In genomic region chr11:125553357-125553756, GRCh38 we compare ENCODE assay signal across 34 cellular contexts. TPM values are rescaled to one million over a fixed set of nuclear protein-coding genes. Genes with fewer than 3 reads are reported as not detected.
"Had no signal": no experiment of that assay in that cellular context is flagged by ENCODE, and none has a peak within 500 bp of the region (broad histone marks: within the 10 kb centered on the region; RNA-seq: fewer than 3 reads in every experiment).

No MANE protein-coding gene starts in this region.

- H3K4me2 ChIP-seq: PC-9 had no signal

- H3K4me3 ChIP-seq: PC-9 had no signal

- H2AFZ ChIP-seq: PC-9 had no signal

- H3K27ac ChIP-seq: PC-9, RWPE1 had no signal

- DNase-seq: activated CD4-positive, alpha-beta memory T cell treated with anti-CD3 and anti-CD28 coated beads, Interleukin-2, amount 10 ng/mL, durations not matched to agents 7 days and 5 days; activated CD4-positive, alpha-beta T cell treated with anti-CD3 and anti-CD28 coated beads for 48 hours; activated CD8-positive, alpha-beta memory T cell treated with anti-CD3 and anti-CD28 coated beads for 24 hours; activated CD8-positive, alpha-beta memory T cell treated with anti-CD3 and anti-CD28 coated beads, Interleukin-2, amount 10 ng/mL, durations not matched to agents 7 days and 5 days; activated CD8-positive, alpha-beta memory T cell treated with anti-CD3 and anti-CD28 coated beads, Interleukin-2, amount 50 U/mL, for 48 hours; activated effector memory CD4-positive, alpha-beta T cell treated with Interleukin-2 at 50 U/mL for 16 hours; activated naive CD4-positive, alpha-beta T cell treated with anti-CD3 and anti-CD28 coated beads, Interleukin-2, amount 10 ng/mL, durations not matched to agents 7 days and 5 days; activated naive CD8-positive, alpha-beta T cell treated with anti-CD3 and anti-CD28 coated beads, Interleukin-2, amount 50 U/mL, for 24 hours; activated T-cell treated with anti-CD3 and anti-CD28 coated beads, Interleukin-2, amount 50 U/mL, for 48 hours; amniotic stem cell; aorta; MM.1S; MV-4-11; NCI-H1092; NCI-H1417; NCI-H146; NCI-H187; NCI-H2029 treated with DMSO at 0.1 percent for 48 hours; NCI-H2107; NCI-H2171; NCI-H510A; NCI-H526; NCI-H748 treated with DMSO at 0.1 percent for 48 hours; NK-92 treated with Interleukin-12 subunit alpha and Interleukin-12 subunit beta, amount 100 ng/mL, for 24 hours; PC-9; SIG-M5; T1000 had no signal

- ATAC-seq: activated CD4-positive, CD25-positive, alpha-beta regulatory T cell treated with anti-CD3 and anti-CD28 coated beads, Interleukin-2, amount 50 U/mL, for 24 hours; activated CD8-positive, alpha-beta memory T cell treated with anti-CD3 and anti-CD28 coated beads, Interleukin-2, amount 10 ng/mL, durations not matched to agents 7 days and 5 days; activated naive CD8-positive, alpha-beta T cell treated with anti-CD3 and anti-CD28 coated beads, Interleukin-2, amount 50 U/mL, for 24 hours; Right ventricle myocardium inferior; WTC11 had no signal

- FAIRE-seq: RCC 7860, TTC549 had no signal

RNA-seq across cellular contexts. Expression of gene FEZ1, which starts 57.3 kb away (rescaled TPM):
- total RNA-seq: T-helper 2 cell treated with Interferon-gamma antibody and Interleukin-4, amounts not matched to agents 100 ng/mL and 5 ng/mL, for 36 hours had no signal
